Comparison of ENCODE assay signal across 14 cellular contexts in genomic region chr17:35044181-35044580, GRCh38.
"Had no signal": no experiment of that assay in that cellular context is flagged by ENCODE, and none has a peak within 500 bp of the region (broad histone marks: within the 10 kb centered on the region; RNA-seq: fewer than 3 reads in every experiment).

No MANE protein-coding gene starts in this region.

- H3K4me1 Mint-ChIP-seq: neural crest cell had no signal

- H3K36me3 ChIP-seq: ovary, transverse colon had no signal

- H3K27ac ChIP-seq: foreskin keratinocyte, ovary had no signal

- H3K4me3 Mint-ChIP-seq: neural crest cell had no signal

- H3K27me3 ChIP-seq: foreskin keratinocyte, ovary, transverse colon had no signal

- H3K4me1 ChIP-seq: foreskin keratinocyte had no signal

- H3K9me3 Mint-ChIP-seq: neural crest cell had no signal

- DNase-seq: activated CD4-positive, alpha-beta T cell treated with anti-CD3 and anti-CD28 coated beads, Interleukin-2, amount 50 U/mL, for 1 hour; activated CD4-positive, CD25-positive, alpha-beta regulatory T cell; activated CD8-positive, alpha-beta memory T cell treated with anti-CD3 and anti-CD28 coated beads, Interleukin-2, amount 50 U/mL, for 4 hours; foreskin keratinocyte; head of caudate nucleus; mammary epithelial cell; mucosa of descending colon; ovary; stimulated activated CD4-positive, alpha-beta T cell treated with anti-CD3 and anti-CD28 coated beads, Interleukin-15, amount 100 ng/mL, for 24 hours; stimulated activated CD4-positive, alpha-beta T cell treated with anti-CD3 and anti-CD28 coated beads, Interleukin-4, amount 100 ng/mL, for 4 hours; transverse colon had no signal

- H3K4me3 ChIP-seq: mucosa of descending colon, ovary, transverse colon had no signal

- H3K9me3 ChIP-seq: mucosa of descending colon, ovary, transverse colon had no signal

- ATAC-seq: activated naive CD4-positive, alpha-beta T cell treated with anti-CD3 and anti-CD28 coated beads, Interleukin-2, amount 50 U/mL, for 72 hours; foreskin keratinocyte; left lobe of liver had no signal
